Comparison of ENCODE assay signal across 18 cellular contexts in genomic region chr3:35675621-35676020, GRCh38. TPM values are rescaled to one million over a fixed set of nuclear protein-coding genes. Genes with fewer than 3 reads are reported as not detected.
DNase-seq lines count a peak whose midpoint lies in the region; ATAC-seq, FAIRE-seq and TF ChIP-seq lines count a peak whose summit lies in the region.
"Had no signal": no experiment of that assay in that cellular context is flagged by ENCODE, and none has a peak within 500 bp of the region (broad histone marks: within the 10 kb centered on the region; RNA-seq: fewer than 3 reads in every experiment).

No MANE protein-coding gene starts in this region.

- TF ChIP-seq POLR2A in HepG2 (IDR thresholded peaks at IDR 0.05; ENCODE audit: insufficient read depth in 1 of 2, low read depth in 2 of 2, low read length in 2 of 2): no peak

- in situ Hi-C loops in HepG2 (cut with HindIII; ENCODE audit: extremely low pct_ligation_motif_present, low pct_unique_long_range_greater_than_20kb): no loop called here

- TF ChIP-seq EP300 in HepG2 (IDR thresholded peaks at IDR 0.05; ENCODE audit: low read depth in 2 of 2, low read length in 2 of 2) (no peak), HepG2 (CRISPR knock-in tag; IDR thresholded peaks at IDR 0.05; ENCODE audit: borderline replicate concordance) (no peak)

- H2AFZ ChIP-seq in HepG2 (ENCODE audit: low read length): no peak overlapping the region
- H2AFZ ChIP-seq: GM23338 had no signal

- TF ChIP-seq RAD21 in HepG2 (CRISPR knock-in tag; IDR thresholded peaks at IDR 0.05): no peak

- no peak overlapping the region for H3K9ac ChIP-seq in HepG2 (ENCODE audit: insufficient read depth, low read depth, low read length)
- H3K9ac ChIP-seq: BLaER1 treated with 17β-estradiol and CSF1 and Interleukin-3, amounts not matched to agents 10 nM and 100 nM had no signal

- no peaks in the 10 kb centered on the region for H3K9me3 ChIP-seq in HepG2 (ENCODE audit: low read length)
- H3K9me3 ChIP-seq: BLaER1 treated with 17β-estradiol and CSF1 and Interleukin-3, amounts not matched to agents 10 nM and 100 nM had no signal

- no peaks in the 10 kb centered on the region for H3K36me3 ChIP-seq in HepG2 (replicated peaks in 1 of 2; ENCODE audit: control insufficient read depth in 1 of 2, insufficient read depth in 2 of 2, low read length in 2 of 2)

- POLR2A ChIA-PET in HepG2 (lab: Yijun Ruan, JAX): no interaction called here

- DNase-seq in HT1080 (ENCODE audit: low read depth) (peak; percentile 6), HepG2 (ENCODE audit: low spot score) (no peak), substantia nigra (lab: John Stamatoyannopoulos, UW) (no peak), DMS79 treated with DMSO at 0.1 percent for 48 hours (lab: John Stamatoyannopoulos, UW) (no peak), posterior cingulate gyrus (no peak)
- DNase-seq: ACHN; CD4-positive, CD25-positive, alpha-beta regulatory T cell; EL; H7; IMR-90 had no signal

- no peak for TF ChIP-seq CTCF in HepG2 (CRISPR knock-in tag; IDR thresholded peaks at IDR 0.05)

- CTCF ChIA-PET in HepG2 (lab: Yijun Ruan, JAX; ENCODE audit: low intra/inter-chr PET ratio, low total read pairs): no interaction called here

- H3K79me2 ChIP-seq in HepG2 (ENCODE audit: insufficient read depth, low read length): no peaks in the 10 kb centered on the region

- no peaks in the 10 kb centered on the region for H3K4me1 ChIP-seq in HepG2 (ENCODE audit: insufficient read depth, low read length)

- BruUV-seq in HepG2 (replicated peaks; lab: Mats Ljungman, UMichigan): no TSS peak

- no peaks in the 10 kb centered on the region for H3K27me3 ChIP-seq in HepG2 (ENCODE audit: control insufficient read depth in 1 of 2, insufficient read depth in 2 of 2, low read length in 2 of 2)
- H3K27me3 ChIP-seq: BLaER1 treated with 17β-estradiol and CSF1 and Interleukin-3, amounts not matched to agents 10 nM and 100 nM had no signal

- FAIRE-seq in HepG2 (lab: Jason Lieb, UNC): no peak
- FAIRE-seq: G401.6, GM12891 had no signal

- ATAC-seq in HepG2 (no peak), HG02571 (IDR thresholded peaks at IDR 0.05; ENCODE audit: unreplicated experiment) (no peak)
- ATAC-seq: GM23338 had no signal

- no peak overlapping the region for H3K4me2 ChIP-seq in HepG2 (ENCODE audit: low read depth, low read length)
- H3K4me2 ChIP-seq: GM23338 had no signal

- no peak overlapping the region for H3K4me3 ChIP-seq in HepG2 (replicated peaks in 1 of 3; ENCODE audit: insufficient read depth in 1 of 3, low read depth in 2 of 3, low read length in 3 of 3)
- H3K4me3 ChIP-seq: BLaER1 treated with 17β-estradiol and CSF1 and Interleukin-3, amounts not matched to agents 10 nM and 100 nM; GM23338 had no signal

- H4K20me1 ChIP-seq in HepG2 (ENCODE audit: insufficient read depth, low read length): no peaks in the 10 kb centered on the region

- WGBS in HepG2 (ENCODE audit: low lambda C conversion rate): 35% methylated on average over 1 of the region's 1 CpG

- peak overlapping the region; percentile 30 for H3K27ac ChIP-seq in angular gyrus (ENCODE audit: low read depth, low read length)
- no peak overlapping the region for H3K27ac ChIP-seq in HepG2 (ENCODE audit: extremely low read length, insufficient read depth, low read length)
- H3K27ac ChIP-seq in substantia nigra (ENCODE audit: low read depth, low read length, poor library complexity, severe bottlenecking): peak overlapping the region; percentile 63
- H3K27ac ChIP-seq: BLaER1 treated with 17β-estradiol and CSF1 and Interleukin-3, amounts not matched to agents 10 nM and 100 nM; HL-60 had no signal

- intact Hi-C loops in HepG2 (cut with micrococcal nuclease; ENCODE audit: unreplicated experiment) (no loop called here), posterior cingulate gyrus (cut with DNase I) (loop anchor here (10.0 kb wide), 1 partner anchor 229 kb away; no protein-coding TSS in a partner anchor)

TF ChIP-seq in HepG2, 621 proteins besides CTCF, POLR2A, EP300 and RAD21 (continues in another document):
- TF ChIP-seq ZNF318 (CRISPR knock-in tag; IDR thresholded peaks at IDR 0.05) (no peak), GFI1 (CRISPR knock-in tag; IDR thresholded peaks at IDR 0.05; ENCODE audit: borderline replicate concordance) (no peak), CREB1 (IDR thresholded peaks at IDR 0.05) (peak; percentile 85), CREB1 (CRISPR knock-in tag; IDR thresholded peaks at IDR 0.05) (no peak), CHD2 (IDR thresholded peaks at IDR 0.05; ENCODE audit: low read depth, low read length) (no peak), ZNF230 (CRISPR knock-in tag; IDR thresholded peaks at IDR 0.05) (no peak), ZBTB21 (CRISPR knock-in tag; IDR thresholded peaks at IDR 0.05) (no peak)

RNA-seq across cellular contexts. Expression of gene ARPP21, which starts 36.3 kb away (rescaled TPM):
- not detected in 2 replicates for total RNA-seq in HT1080 (2014; rRNA removed; shearing (Covaris generic))
- polyA plus RNA-seq in HT1080 (2015; cell fraction: cytosol; rRNA removed): 0.07 TPM in 1 of 2 replicates, not detected in the other
- polyA plus RNA-seq in HT1080 (2015; cell fraction: nucleus; rRNA removed): 0.22 TPM in 1 of 2 replicates, not detected in the other
- total RNA-seq in HepG2 (2016; rRNA removed; fragmentation: Illumina TruSeq; extraction: Trizol): not detected in 2 replicates
- not detected in 2 replicates for total RNA-seq in HepG2 (2016; cell fraction: cytosol; rRNA removed; fragmentation: Illumina TruSeq; extraction: Trizol; ENCODE audit: low read depth)
- not detected in 2 replicates for total RNA-seq in HepG2 (2016; cell fraction: insoluble cytoplasmic fraction; rRNA removed; fragmentation: Illumina TruSeq; extraction: Trizol)
- not detected in 2 replicates for total RNA-seq in HepG2 (2016; cell fraction: membrane; rRNA removed; fragmentation: Illumina TruSeq; extraction: Trizol)
- not detected in 2 replicates for total RNA-seq in HepG2 (2016; cell fraction: nucleus; rRNA removed; fragmentation: Illumina TruSeq; extraction: Trizol)
- polyA plus RNA-seq in HepG2 (2011; rRNA removed): not detected in 2 replicates
- polyA plus RNA-seq in HepG2 (2011; cell fraction: cytosol; rRNA removed): not detected in 2 replicates
- polyA plus RNA-seq in HepG2 (2011; cell fraction: nucleus; rRNA removed): not detected in 2 replicates
- polyA plus RNA-seq in HepG2 (2012): not detected in 2 replicates
- not detected in 2 replicates for polyA plus RNA-seq in HepG2 (2016; cell fraction: cytosol; fragmentation: Illumina TruSeq; extraction: Trizol; ENCODE audit: low read depth)
- not detected in 2 replicates for polyA plus RNA-seq in HepG2 (2016; cell fraction: insoluble cytoplasmic fraction; fragmentation: Illumina TruSeq; extraction: Trizol; ENCODE audit: low read depth)
- polyA plus RNA-seq in HepG2 (2016; cell fraction: membrane; fragmentation: Illumina TruSeq; extraction: Trizol; ENCODE audit: low read depth): not detected in 2 replicates
- polyA plus RNA-seq in HepG2 (2016; cell fraction: nucleus; fragmentation: Illumina TruSeq; extraction: Trizol; ENCODE audit: insufficient read depth, low read depth): not detected in 2 replicates
- not detected in 2 replicates for polyA minus RNA-seq in HepG2 (2011; rRNA and poly(A)+ RNA removed; ENCODE audit: low replicate concordance)
- not detected in 2 replicates for polyA minus RNA-seq in HepG2 (2011; cell fraction: cytosol; rRNA and poly(A)+ RNA removed)
- not detected in 2 replicates for polyA minus RNA-seq in HepG2 (2011; cell fraction: nucleus; rRNA and poly(A)+ RNA removed)
- total RNA-seq: A172; CD4-positive, CD25-positive, alpha-beta regulatory T cell; GM23338; H7; IMR-90 had no signal
- polyA plus RNA-seq: CD4-positive, CD25-positive, alpha-beta regulatory T cell; GM23338; IMR-90 had no signal
